In genomic region chr10:50362547-50363125, GRCh38 we compare ENCODE assay signal across 8 cellular contexts.
DNase-seq lines count a peak whose midpoint lies in the region; ATAC-seq and TF ChIP-seq lines count a peak whose summit lies in the region.

No MANE protein-coding gene starts in this region.

- POLR2A ChIA-PET in CD4-positive, alpha-beta T cell (lab: Charles Lee), result no interaction called here

- 59 to 61% methylated on average over 2 of the region's 2 CpGs for WGBS in esophagus squamous epithelium, 2 donors

- H3K9me3 ChIP-seq in esophagus squamous epithelium, result no peaks in the 10 kb centered on the region
- no peaks in the 10 kb centered on the region for H3K9me3 ChIP-seq in CD4-positive, alpha-beta T cell (ENCODE audit: control insufficient read depth, low read length)

- H3K36me3 Mint-ChIP-seq in CD4-positive, alpha-beta T cell (ENCODE audit: low read depth), result peaks cover 60% of the 10 kb centered on the region

- intact Hi-C loops in esophagus squamous epithelium (cut with DNase I), result no loop called here
- intact Hi-C loops in CD4-positive, alpha-beta T cell (cut with DNase I, micrococcal nuclease), result no loop called here

- H3K27me3 Mint-ChIP-seq in CD4-positive, alpha-beta T cell, result no peaks in the 10 kb centered on the region

- H3K36me3 ChIP-seq in esophagus squamous epithelium, result peaks cover 0 to 6% (median 0%) of the 10 kb centered on the region in 3 donors
- no peaks in the 10 kb centered on the region for H3K36me3 ChIP-seq in H7 (replicated peaks; ENCODE audit: control insufficient read depth, insufficient read depth, low read length)

- CTCF ChIA-PET in CD4-positive, alpha-beta T cell (lab: Charles Lee), result no interaction called here

- DNase-seq in esophagus squamous epithelium (lab: John Stamatoyannopoulos, UW) (no peak), NCI-H345 (lab: John Stamatoyannopoulos, UW) (no peak), NCI-H146 (lab: John Stamatoyannopoulos, UW) (no peak), H7 (no peak)
- no peak for DNase-seq in CD4-positive, alpha-beta T cell

- H3K4me3 ChIP-seq in esophagus squamous epithelium (no peak overlapping the region), H7 (ENCODE audit: insufficient read depth, low read depth, low read length) (no peak overlapping the region)

- no peak for TF ChIP-seq POLR2A in esophagus squamous epithelium (IDR thresholded peaks at IDR 0.05)

- H3K4me1 ChIP-seq in esophagus squamous epithelium, result peaks cover 0 to 44% (median 12%) of the 10 kb centered on the region in 3 donors

- no peak overlapping the region for H3K27ac Mint-ChIP-seq in CD4-positive, alpha-beta T cell

- no peak overlapping the region for H3K4me3 Mint-ChIP-seq in CD4-positive, alpha-beta T cell

- H3K4me1 Mint-ChIP-seq in CD4-positive, alpha-beta T cell (ENCODE audit: low read depth), result peaks cover 26% of the 10 kb centered on the region

- ATAC-seq in GM18520 (IDR thresholded peaks at IDR 0.05; ENCODE audit: unreplicated experiment) (peak; percentile 66), GM21737 (IDR thresholded peaks at IDR 0.05; ENCODE audit: unreplicated experiment) (peak; percentile 79), HG03571 (IDR thresholded peaks at IDR 0.05; ENCODE audit: unreplicated experiment) (peak; percentile 82)
- no peak for ATAC-seq in CD4-positive, alpha-beta T cell (ENCODE audit: poor library complexity)

- H3K9me3 Mint-ChIP-seq in CD4-positive, alpha-beta T cell, result no peaks in the 10 kb centered on the region

- no peak for TF ChIP-seq CTCF in esophagus squamous epithelium (IDR thresholded peaks at IDR 0.05)
- TF ChIP-seq CTCF in CD4-positive, alpha-beta T cell (IDR thresholded peaks at IDR 0.05), result no peak

- H3K27ac ChIP-seq in esophagus squamous epithelium, result peak overlapping the region in 3 of 4 donors; percentile 57 to 74 (median 64)
- H3K27ac ChIP-seq in CD4-positive, alpha-beta T cell (ENCODE audit: low read depth, low read length), result no peak overlapping the region

- H3K27me3 ChIP-seq in esophagus squamous epithelium, result no peaks in the 10 kb centered on the region
- H3K27me3 ChIP-seq in H7 (ENCODE audit: control insufficient read depth, insufficient read depth, low read length), result no peaks in the 10 kb centered on the region
- no peaks in the 10 kb centered on the region for H3K27me3 ChIP-seq in CD4-positive, alpha-beta T cell (ENCODE audit: control insufficient read depth, insufficient read depth, low read length)
